In genomic region chr21:17636711-17637110, GRCh38 we compare ENCODE assay signal across 16 cellular contexts. TPM values are rescaled to one million over a fixed set of nuclear protein-coding genes. Genes with fewer than 3 reads are reported as not detected.
A peak's percentile ranks its signal among the peaks of the same experiment; 100 is the strongest.
DNase-seq lines count a peak whose midpoint lies in the region; ATAC-seq and TF ChIP-seq lines count a peak whose summit lies in the region.
"Had no signal": no experiment of that assay in that cellular context is flagged by ENCODE, and none has a peak within 500 bp of the region (broad histone marks: within the 10 kb centered on the region; RNA-seq: fewer than 3 reads in every experiment).

No MANE protein-coding gene starts in this region.

- no peaks in the 10 kb centered on the region for H3K4me1 ChIP-seq in GM23248 (ENCODE audit: insufficient read depth)
- H3K4me1 ChIP-seq in gastrocnemius medialis = no peaks in the 10 kb centered on the region

- H3K27me3 ChIP-seq in GM23248 (replicated peaks; ENCODE audit: insufficient read depth) = no peaks in the 10 kb centered on the region
- no peaks in the 10 kb centered on the region for H3K27me3 ChIP-seq in gastrocnemius medialis

- H3K79me2 ChIP-seq in GM23248 (ENCODE audit: insufficient read depth) = no peaks in the 10 kb centered on the region

- H4K20me1 ChIP-seq in GM23248 (ENCODE audit: insufficient read depth) = no peaks in the 10 kb centered on the region

- in situ Hi-C loops in GM23248 (cut with MboI) (no loop called here), gastrocnemius medialis (cut with MboI; ENCODE audit: low sequenced_read_pairs in 4 of 4) (no loop called here)

- DNase-seq in GM23248 = peak; percentile 2
- DNase-seq in LHCN-M2 (ENCODE audit: low read depth) = peak; percentile 1
- DNase-seq in gastrocnemius medialis = peak in 1 of 2 donors; percentile 63
- DNase-seq in medulla oblongata (ENCODE audit: extremely low spot score) = no peak
- DNase-seq: DMS79 treated with DMSO at 0.1 percent for 48 hours, GOT3, KBM-7, NCI-H1417 treated with DMSO at 0.1 percent for 48 hours, NCI-H187 treated with DMSO at 0.1 percent for 48 hours, NCI-H345, NCI-H524 treated with DMSO at 0.1 percent for 48 hours, PC-3 had no signal

- H3K36me3 ChIP-seq in GM23248 (ENCODE audit: low read depth) (no peaks in the 10 kb centered on the region), gastrocnemius medialis (no peaks in the 10 kb centered on the region)

- no peak overlapping the region for H2AFZ ChIP-seq in GM23248

- no peak overlapping the region for H3K4me3 ChIP-seq in GM23248
- no peak overlapping the region for H3K4me3 ChIP-seq in gastrocnemius medialis

- no peak overlapping the region for H3K9ac ChIP-seq in GM23248

- H3K4me2 ChIP-seq in GM23248 (ENCODE audit: unreplicated experiment) = no peak overlapping the region

- no peaks in the 10 kb centered on the region for H3F3A ChIP-seq in GM23248 (ENCODE audit: insufficient read depth)

- no peaks in the 10 kb centered on the region for H3K9me2 ChIP-seq in GM23248 (ENCODE audit: insufficient read depth)

- WGBS in GM23248 (ENCODE audit: low coverage in 1 of 2, low lambda C conversion rate in 2 of 2, missing lambda C conversion rate in 2 of 2), 2 experiments = 80% methylated on average over 4 of the region's 4 CpGs

- no peak for TF ChIP-seq CTCF in gastrocnemius medialis (IDR thresholded peaks at IDR 0.05 in 4 of 5, conservative IDR thresholded peaks at IDR 0.05 in 1 of 5)

- ATAC-seq in esophagus mucosa (peak; percentile 35), gastrocnemius medialis (peak; percentile 60 to 63), GM18909 (IDR thresholded peaks at IDR 0.05; ENCODE audit: poor library complexity, unreplicated experiment) (no peak), GM19452 (IDR thresholded peaks at IDR 0.05; ENCODE audit: unreplicated experiment) (no peak)
- ATAC-seq: HCT116, PC-3 had no signal

- intact Hi-C loops in gastrocnemius medialis (cut with DNase I; ENCODE audit: low total_unique reads) = no loop called here

- H3K27ac ChIP-seq in GM23248 (no peak overlapping the region), gastrocnemius medialis (no peak overlapping the region)

- H3K9me3 ChIP-seq in GM23248 (ENCODE audit: low read depth) (no peaks in the 10 kb centered on the region), gastrocnemius medialis (no peaks in the 10 kb centered on the region)

- no peak for TF ChIP-seq POLR2A in gastrocnemius medialis (IDR thresholded peaks at IDR 0.05)

RNA-seq across cellular contexts. Expression of gene BTG3, which starts 24.0 kb away (rescaled TPM):
- 15.6 and 22.8 TPM in 2 replicates for total RNA-seq in GM23248 (2014; rRNA removed; shearing (Covaris generic))
- 43.7 and 44.4 TPM in 2 replicates for polyA plus RNA-seq in GM23248 (2016; fragmentation: Nextera tagmentation; extraction: Ambion mirVana)
- total RNA-seq in LHCN-M2 (2014; rRNA removed) (65.4 and 67.2 TPM in 2 replicates), esophagus mucosa (30.6 TPM), gastrocnemius medialis (1 to 10 TPM; 1.8 to 4.0 (median 3.1) TPM)
- 18.3 TPM for polyA plus RNA-seq in LHCN-M2 (2012)

Comparison
In these comparisons a context has a peak if more than half of its experiments do, and no peak if none do; other contexts are left out.
1. ATAC-seq: peak in esophagus mucosa (single experiment) and gastrocnemius medialis (2 of 2); none in GM18909 (single experiment) and GM19452 (single experiment).